ENCODE assay signal across 1 cellular context in the genomic region with DNA sequence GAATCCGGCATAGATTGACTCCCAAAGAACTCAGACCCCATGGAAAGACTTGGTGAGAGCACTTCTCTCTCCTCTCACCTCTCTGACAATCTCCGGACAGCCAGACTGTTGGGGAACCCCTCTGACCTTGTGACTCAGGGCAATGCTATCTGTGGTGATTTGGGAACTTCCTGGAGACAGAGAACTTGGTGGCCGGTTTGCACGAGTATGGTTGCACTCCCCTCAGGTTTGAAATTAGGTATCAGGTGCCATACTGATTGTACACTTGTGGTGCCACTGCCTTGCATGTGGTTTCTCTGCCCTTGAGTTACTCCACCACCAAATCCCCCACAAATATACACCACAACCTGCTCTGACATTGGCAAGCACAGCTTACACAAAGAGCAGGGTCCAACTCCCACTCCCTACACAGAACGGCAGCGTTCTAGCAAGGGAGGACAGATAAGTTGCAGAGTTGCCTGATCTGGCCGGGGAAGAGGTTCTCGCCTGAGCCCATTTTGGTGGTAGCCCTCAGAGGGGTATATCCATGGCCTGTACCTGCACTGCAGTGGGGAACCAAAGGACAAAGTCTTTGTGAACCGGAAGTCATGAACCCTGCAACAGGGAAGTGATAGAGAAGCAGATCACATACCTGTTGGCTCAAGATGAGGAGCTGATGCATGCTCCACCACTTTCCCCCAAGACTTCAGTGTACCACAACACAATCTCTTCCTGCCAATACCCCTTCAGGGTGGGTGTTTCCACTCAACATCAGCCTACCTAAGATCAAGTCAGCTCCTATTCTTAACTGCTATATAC.
A peak's percentile ranks its signal among the peaks of the same experiment; 100 is the strongest.
TF ChIP-seq lines count a peak whose summit lies in the region.

No MANE protein-coding gene starts in this region.

TF ChIP-seq in GM12878, 131 proteins besides CTCF, POLR2A, EP300 and RAD21 (continued from another document):
- TF ChIP-seq, protein P1, sequence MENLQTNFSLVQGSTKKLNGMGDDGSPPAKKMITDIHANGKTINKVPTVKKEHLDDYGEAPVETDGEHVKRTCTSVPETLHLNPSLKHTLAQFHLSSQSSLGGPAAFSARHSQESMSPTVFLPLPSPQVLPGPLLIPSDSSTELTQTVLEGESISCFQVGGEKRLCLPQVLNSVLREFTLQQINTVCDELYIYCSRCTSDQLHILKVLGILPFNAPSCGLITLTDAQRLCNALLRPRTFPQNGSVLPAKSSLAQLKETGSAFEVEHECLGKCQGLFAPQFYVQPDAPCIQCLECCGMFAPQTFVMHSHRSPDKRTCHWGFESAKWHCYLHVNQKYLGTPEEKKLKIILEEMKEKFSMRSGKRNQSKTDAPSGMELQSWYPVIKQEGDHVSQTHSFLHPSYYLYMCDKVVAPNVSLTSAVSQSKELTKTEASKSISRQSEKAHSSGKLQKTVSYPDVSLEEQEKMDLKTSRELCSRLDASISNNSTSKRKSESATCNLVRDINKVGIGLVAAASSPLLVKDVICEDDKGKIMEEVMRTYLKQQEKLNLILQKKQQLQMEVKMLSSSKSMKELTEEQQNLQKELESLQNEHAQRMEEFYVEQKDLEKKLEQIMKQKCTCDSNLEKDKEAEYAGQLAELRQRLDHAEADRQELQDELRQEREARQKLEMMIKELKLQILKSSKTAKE (IDR thresholded peaks at IDR 0.05; ENCODE audit: low read depth, poor library complexity, severe bottlenecking): peak; percentile 41
- peak; percentile 74 for TF ChIP-seq NR2F1 (conservative IDR thresholded peaks at IDR 0.05)
- 0 out of 2 replicates have a peak, but pooled peaks have one; percentile 25 for TF ChIP-seq GATAD2B (conservative IDR thresholded peaks at IDR 0.05; ENCODE audit: low read depth)
- TF ChIP-seq, protein P2, sequence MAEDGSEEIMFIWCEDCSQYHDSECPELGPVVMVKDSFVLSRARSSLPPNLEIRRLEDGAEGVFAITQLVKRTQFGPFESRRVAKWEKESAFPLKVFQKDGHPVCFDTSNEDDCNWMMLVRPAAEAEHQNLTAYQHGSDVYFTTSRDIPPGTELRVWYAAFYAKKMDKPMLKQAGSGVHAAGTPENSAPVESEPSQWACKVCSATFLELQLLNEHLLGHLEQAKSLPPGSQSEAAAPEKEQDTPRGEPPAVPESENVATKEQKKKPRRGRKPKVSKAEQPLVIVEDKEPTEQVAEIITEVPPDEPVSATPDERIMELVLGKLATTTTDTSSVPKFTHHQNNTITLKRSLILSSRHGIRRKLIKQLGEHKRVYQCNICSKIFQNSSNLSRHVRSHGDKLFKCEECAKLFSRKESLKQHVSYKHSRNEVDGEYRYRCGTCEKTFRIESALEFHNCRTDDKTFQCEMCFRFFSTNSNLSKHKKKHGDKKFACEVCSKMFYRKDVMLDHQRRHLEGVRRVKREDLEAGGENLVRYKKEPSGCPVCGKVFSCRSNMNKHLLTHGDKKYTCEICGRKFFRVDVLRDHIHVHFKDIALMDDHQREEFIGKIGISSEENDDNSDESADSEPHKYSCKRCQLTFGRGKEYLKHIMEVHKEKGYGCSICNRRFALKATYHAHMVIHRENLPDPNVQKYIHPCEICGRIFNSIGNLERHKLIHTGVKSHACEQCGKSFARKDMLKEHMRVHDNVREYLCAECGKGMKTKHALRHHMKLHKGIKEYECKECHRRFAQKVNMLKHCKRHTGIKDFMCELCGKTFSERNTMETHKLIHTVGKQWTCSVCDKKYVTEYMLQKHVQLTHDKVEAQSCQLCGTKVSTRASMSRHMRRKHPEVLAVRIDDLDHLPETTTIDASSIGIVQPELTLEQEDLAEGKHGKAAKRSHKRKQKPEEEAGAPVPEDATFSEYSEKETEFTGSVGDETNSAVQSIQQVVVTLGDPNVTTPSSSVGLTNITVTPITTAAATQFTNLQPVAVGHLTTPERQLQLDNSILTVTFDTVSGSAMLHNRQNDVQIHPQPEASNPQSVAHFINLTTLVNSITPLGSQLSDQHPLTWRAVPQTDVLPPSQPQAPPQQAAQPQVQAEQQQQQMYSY (CRISPR knock-in tag; IDR thresholded peaks at IDR 0.05): no peak
- TF ChIP-seq RUNX3 (IDR thresholded peaks at IDR 0.05; ENCODE audit: low read length): peak; percentile 64
- TF ChIP-seq DPF2 (IDR thresholded peaks at IDR 0.05): 0 out of 2 replicates have a peak, but pooled peaks have one; percentile 34
- TF ChIP-seq, protein P3, sequence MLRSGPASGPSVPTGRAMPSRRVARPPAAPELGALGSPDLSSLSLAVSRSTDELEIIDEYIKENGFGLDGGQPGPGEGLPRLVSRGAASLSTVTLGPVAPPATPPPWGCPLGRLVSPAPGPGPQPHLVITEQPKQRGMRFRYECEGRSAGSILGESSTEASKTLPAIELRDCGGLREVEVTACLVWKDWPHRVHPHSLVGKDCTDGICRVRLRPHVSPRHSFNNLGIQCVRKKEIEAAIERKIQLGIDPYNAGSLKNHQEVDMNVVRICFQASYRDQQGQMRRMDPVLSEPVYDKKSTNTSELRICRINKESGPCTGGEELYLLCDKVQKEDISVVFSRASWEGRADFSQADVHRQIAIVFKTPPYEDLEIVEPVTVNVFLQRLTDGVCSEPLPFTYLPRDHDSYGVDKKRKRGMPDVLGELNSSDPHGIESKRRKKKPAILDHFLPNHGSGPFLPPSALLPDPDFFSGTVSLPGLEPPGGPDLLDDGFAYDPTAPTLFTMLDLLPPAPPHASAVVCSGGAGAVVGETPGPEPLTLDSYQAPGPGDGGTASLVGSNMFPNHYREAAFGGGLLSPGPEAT (IDR thresholded peaks at IDR 0.05; ENCODE audit: low read depth): peak; percentile 60; the same call in 1 of the 2 replicates
- peak; percentile 62 for TF ChIP-seq NR2C1 (IDR thresholded peaks at IDR 0.05)
